18 cellular contexts compared by ENCODE assay signal in genomic region chr12:115617391-115617790, GRCh38.
"Had no signal": no experiment of that assay in that cellular context is flagged by ENCODE, and none has a peak within 500 bp of the region (broad histone marks: within the 10 kb centered on the region; RNA-seq: fewer than 3 reads in every experiment).

No MANE protein-coding gene starts in this region.

- FAIRE-seq: colon had no signal

- DNase-seq: cerebellar nuclear complex; effector memory CD8-positive, alpha-beta T cell; esophagus squamous epithelium; foreskin fibroblast; glutamatergic neuron; left colon; psoas muscle; retina; right lobe of liver; stimulated activated CD4-positive, alpha-beta T cell treated with anti-CD3 and anti-CD28 coated beads, Interleukin-4, amount 100 ng/mL, for 1 hour had no signal

- H3K4me1 Mint-ChIP-seq: mesothelial cell of epicardium; nephron; stimulated activated memory B cell treated with anti-CD40 and anti-IgM and Interleukin-4, amounts not matched to agents 10 μg/mL and 1 μg/mL and 100 μg/mL, for 72 hours had no signal

- H3K4me3 Mint-ChIP-seq: dendritic cell treated with granulocyte-macrophage colony-stimulating factor and Interleukin-4, amounts not matched to agents 40 ng/mL and 50 ng/mL, for 4 days; effector memory CD8-positive, alpha-beta T cell; mesothelial cell of epicardium; nephron; stimulated activated memory B cell treated with anti-CD40 and anti-IgM and Interleukin-4, amounts not matched to agents 10 μg/mL and 1 μg/mL and 100 μg/mL, for 72 hours; stimulated activated naive CD8-positive, alpha-beta T cell treated with anti-CD3 and anti-CD28 coated beads, Interleukin-15, Interleukin-2, amounts not matched to agents 100 ng/mL and 50 ng/mL, for 24 hours had no signal

- H3K27me3 ChIP-seq: esophagus squamous epithelium, right lobe of liver, tibial nerve had no signal

- H3K27ac ChIP-seq: esophagus squamous epithelium, gastroesophageal sphincter, psoas muscle, right lobe of liver, tibial nerve had no signal

- H3K27ac Mint-ChIP-seq: dendritic cell treated with granulocyte-macrophage colony-stimulating factor and Interleukin-4, amounts not matched to agents 40 ng/mL and 50 ng/mL, for 4 days; effector memory CD8-positive, alpha-beta T cell; mesothelial cell of epicardium; nephron; stimulated activated memory B cell treated with anti-CD40 and anti-IgM and Interleukin-4, amounts not matched to agents 10 μg/mL and 1 μg/mL and 100 μg/mL, for 72 hours; stimulated activated naive CD8-positive, alpha-beta T cell treated with anti-CD3 and anti-CD28 coated beads, Interleukin-15, Interleukin-2, amounts not matched to agents 100 ng/mL and 50 ng/mL, for 24 hours had no signal

- ATAC-seq: effector memory CD8-positive, alpha-beta T cell; gastroesophageal sphincter; left colon; psoas muscle; stimulated activated memory B cell treated with anti-CD40 and anti-IgM and Interleukin-4, amounts not matched to agents 10 μg/mL and 1 μg/mL and 100 μg/mL, for 72 hours had no signal

- H3K4me1 ChIP-seq: esophagus squamous epithelium, gastroesophageal sphincter, right lobe of liver, tibial nerve had no signal

- H3K36me3 Mint-ChIP-seq: mesothelial cell of epicardium; stimulated activated memory B cell treated with anti-CD40 and anti-IgM and Interleukin-4, amounts not matched to agents 10 μg/mL and 1 μg/mL and 100 μg/mL, for 72 hours had no signal

- H3K36me3 ChIP-seq: esophagus squamous epithelium, gastroesophageal sphincter, right lobe of liver, tibial nerve had no signal

- H3K9me3 ChIP-seq: esophagus squamous epithelium, psoas muscle, right lobe of liver had no signal

- H3K27me3 Mint-ChIP-seq: effector memory CD8-positive, alpha-beta T cell; stimulated activated memory B cell treated with anti-CD40 and anti-IgM and Interleukin-4, amounts not matched to agents 10 μg/mL and 1 μg/mL and 100 μg/mL, for 72 hours had no signal

- H3K4me3 ChIP-seq: esophagus squamous epithelium, gastroesophageal sphincter, psoas muscle, right lobe of liver, tibial nerve had no signal
